18 cellular contexts compared by ENCODE assay signal in genomic region chr19:54764219-54764618, GRCh38. TPM values are rescaled to one million over a fixed set of nuclear protein-coding genes. Genes with fewer than 3 reads are reported as not detected.
"Had no signal": no experiment of that assay in that cellular context is flagged by ENCODE, and none has a peak within 500 bp of the region (broad histone marks: within the 10 kb centered on the region; RNA-seq: fewer than 3 reads in every experiment).

No MANE protein-coding gene starts in this region.

RNA-seq across cellular contexts. Expression of gene KIR2DL1, which starts 5.4 kb away (rescaled TPM):
- total RNA-seq: activated B cell treated with CpG ODN at 0.5 μM for 24 hours; activated CD8-positive, alpha-beta T cell treated with anti-CD3 and anti-CD28 coated beads for 36 hours; activated T-cell treated with anti-CD3 and anti-CD28 coated beads, Interleukin-2, amount 50 U/mL, for 4 hours; activated T-helper 17 cell treated with anti-CD3 and anti-CD28 coated beads, Interleukin-2, amount 50 U/mL, for 72 hours; astrocyte; cardiac septum; cerebellum; dorsolateral prefrontal cortex; gastrocnemius medialis; mucosa of descending colon; myocyte; osteocyte; temporal lobe; tibial nerve; ureter had no signal

RNA-seq across cellular contexts. Expression of gene KIR2DL3, which starts 25.9 kb away (rescaled TPM):
- total RNA-seq: activated B cell treated with CpG ODN at 0.5 μM for 24 hours; activated CD8-positive, alpha-beta T cell treated with anti-CD3 and anti-CD28 coated beads for 36 hours; activated T-helper 17 cell treated with anti-CD3 and anti-CD28 coated beads, Interleukin-2, amount 50 U/mL, for 72 hours; astrocyte; cardiac septum; cerebellum; dorsolateral prefrontal cortex; gastrocnemius medialis; mucosa of descending colon; myocyte; osteocyte; posterior vena cava; temporal lobe; tibial nerve; ureter had no signal

RNA-seq across cellular contexts. Expression of gene KIR2DL4, which starts 39.2 kb away (rescaled TPM):
- total RNA-seq: activated B cell treated with CpG ODN at 0.5 μM for 24 hours; activated CD8-positive, alpha-beta T cell treated with anti-CD3 and anti-CD28 coated beads for 36 hours; activated T-cell treated with anti-CD3 and anti-CD28 coated beads, Interleukin-2, amount 50 U/mL, for 4 hours; activated T-helper 17 cell treated with anti-CD3 and anti-CD28 coated beads, Interleukin-2, amount 50 U/mL, for 72 hours; astrocyte; cardiac septum; cerebellum; gastrocnemius medialis; myocyte; osteocyte; temporal lobe; tibial nerve had no signal

RNA-seq across cellular contexts. Expression of gene KIR3DL3, which starts 40.0 kb away (rescaled TPM):
- total RNA-seq: activated B cell treated with CpG ODN at 0.5 μM for 24 hours; activated CD8-positive, alpha-beta T cell treated with anti-CD3 and anti-CD28 coated beads for 36 hours; activated T-cell treated with anti-CD3 and anti-CD28 coated beads, Interleukin-2, amount 50 U/mL, for 4 hours; activated T-helper 17 cell treated with anti-CD3 and anti-CD28 coated beads, Interleukin-2, amount 50 U/mL, for 72 hours; astrocyte; cardiac septum; cerebellum; dorsolateral prefrontal cortex; gastrocnemius medialis; left lung; lower lobe of right lung; mucosa of descending colon; myocyte; osteocyte; posterior vena cava; temporal lobe; tibial nerve; ureter had no signal

RNA-seq across cellular contexts. Expression of gene KIR3DL1, which starts 52.0 kb away (rescaled TPM):
- total RNA-seq: activated B cell treated with CpG ODN at 0.5 μM for 24 hours; activated T-helper 17 cell treated with anti-CD3 and anti-CD28 coated beads, Interleukin-2, amount 50 U/mL, for 72 hours; astrocyte; cardiac septum; cerebellum; mucosa of descending colon; myocyte; osteocyte; posterior vena cava; temporal lobe; ureter had no signal
